ENCODE assay signal across 8 cellular contexts in genomic region chr1:16677552-16678423, GRCh38. TPM values are rescaled to one million over a fixed set of nuclear protein-coding genes. Genes with fewer than 3 reads are reported as not detected.
A peak's percentile ranks its signal among the peaks of the same experiment; 100 is the strongest.
DNase-seq lines count a peak whose midpoint lies in the region; ATAC-seq and TF ChIP-seq lines count a peak whose summit lies in the region.

No MANE protein-coding gene starts in this region.

- peaks cover 0 to 23% (median 12%) of the 10 kb centered on the region in 7 donors for H3K4me1 Mint-ChIP-seq in naive thymus-derived CD4-positive, alpha-beta T cell

- no peaks in the 10 kb centered on the region for H3K36me3 Mint-ChIP-seq in naive thymus-derived CD4-positive, alpha-beta T cell

- CTCF ChIA-PET in HEK293 (lab: Yijun Ruan, JAX): interaction anchor here (0.6 kb wide), 1 partner anchor 54 kb away, joined by 5 read pairs; no protein-coding TSS in a partner anchor
- CTCF ChIA-PET in naive thymus-derived CD4-positive, alpha-beta T cell (lab: Charles Lee): no interaction called here

- TF ChIP-seq CTCF in HEK293 (tag by site-specific recombination; IDR thresholded peaks at IDR 0.05) (no peak), choroid plexus epithelial cell (conservative IDR thresholded peaks at IDR 0.05; ENCODE audit: low read depth, low read length) (no peak)

- H3K4me3 Mint-ChIP-seq in naive thymus-derived CD4-positive, alpha-beta T cell: peak overlapping the region in 7 of 10 donors; percentile 7 to 77 (median 61)

- no peaks in the 10 kb centered on the region for H3K27me3 ChIP-seq in SJSA1 (replicated peaks)
- peaks cover 0 to 2% of the 10 kb centered on the region in 2 donors for H3K27me3 ChIP-seq in naive thymus-derived CD4-positive, alpha-beta T cell (ENCODE audit: control insufficient read depth in 2 of 2, insufficient read depth in 2 of 2, low read length in 2 of 2)

- ATAC-seq in naive thymus-derived CD4-positive, alpha-beta T cell: peak; percentile 53
- ATAC-seq in HG03342 (IDR thresholded peaks at IDR 0.05; ENCODE audit: unreplicated experiment): no peak
- ATAC-seq in HG03196 (IDR thresholded peaks at IDR 0.05; ENCODE audit: unreplicated experiment): no peak

- intact Hi-C loops in naive thymus-derived CD4-positive, alpha-beta T cell (cut with micrococcal nuclease): no loop called here

- peak; percentile 87 for DNase-seq in DMS 273 (lab: John Stamatoyannopoulos, UW; ENCODE audit: unreplicated experiment)
- peak; percentile 77 to 85 for DNase-seq in SJSA1 (ENCODE audit: low read depth in 1 of 2, low spot score in 2 of 2)
- DNase-seq in choroid plexus epithelial cell (ENCODE audit: low read depth): peak; percentile 61
- peak in 6 of 9 donors; percentile 31 to 61 (median 49) for DNase-seq in naive thymus-derived CD4-positive, alpha-beta T cell
- DNase-seq in activated gamma-delta T cell treated with Interleukin-2 at 50 U/mL for 16 hours: no peak

- no peaks in the 10 kb centered on the region for H3K9me3 ChIP-seq in HEK293 (ENCODE audit: control insufficient read depth, insufficient read depth, low read depth, low read length)
- no peaks in the 10 kb centered on the region for H3K9me3 ChIP-seq in SJSA1 (replicated peaks)
- no peaks in the 10 kb centered on the region for H3K9me3 ChIP-seq in naive thymus-derived CD4-positive, alpha-beta T cell (ENCODE audit: control insufficient read depth in 2 of 3, low read length in 3 of 3)

- peak overlapping the region in 7 of 9 donors; percentile 69 to 97 (median 88) for H3K27ac Mint-ChIP-seq in naive thymus-derived CD4-positive, alpha-beta T cell

- H3K4me3 ChIP-seq in HEK293 (ENCODE audit: low read depth, low read length) (no peak overlapping the region), SJSA1 (no peak overlapping the region), choroid plexus epithelial cell (ENCODE audit: low read depth, low read length) (no peak overlapping the region)
- no peak overlapping the region for H3K4me3 ChIP-seq in naive thymus-derived CD4-positive, alpha-beta T cell (ENCODE audit: low read length)

- H3K4me1 ChIP-seq in HEK293 (ENCODE audit: control insufficient read depth, insufficient read depth, low read length) (no peaks in the 10 kb centered on the region), SJSA1 (replicated peaks) (no peaks in the 10 kb centered on the region)
- H3K4me1 ChIP-seq in naive thymus-derived CD4-positive, alpha-beta T cell (ENCODE audit: control insufficient read depth in 2 of 2, insufficient read depth in 2 of 2, low read length in 2 of 2): peaks cover 0 to 14% of the 10 kb centered on the region in 2 donors

- H3K27ac ChIP-seq in HEK293 (ENCODE audit: extremely low read depth, low read depth, low read length) (no peak overlapping the region), SJSA1 (no peak overlapping the region)
- H3K27ac ChIP-seq in naive thymus-derived CD4-positive, alpha-beta T cell (ENCODE audit: low read depth, low read length): no peak overlapping the region

- H3K36me3 ChIP-seq in HEK293 (ENCODE audit: control insufficient read depth in 2 of 2, insufficient read depth in 1 of 2, low read length in 2 of 2) (no peaks in the 10 kb centered on the region), SJSA1 (no peaks in the 10 kb centered on the region)
- H3K36me3 ChIP-seq in naive thymus-derived CD4-positive, alpha-beta T cell (ENCODE audit: control insufficient read depth in 2 of 3, insufficient read depth in 3 of 3, low read length in 3 of 3): no peaks in the 10 kb centered on the region

- peaks cover 0 to 40% (median 13%) of the 10 kb centered on the region in 5 donors for H3K27me3 Mint-ChIP-seq in naive thymus-derived CD4-positive, alpha-beta T cell

- peaks cover 0 to 4% (median 0%) of the 10 kb centered on the region in 11 donors for H3K9me3 Mint-ChIP-seq in naive thymus-derived CD4-positive, alpha-beta T cell

- POLR2A ChIA-PET in HEK293 (lab: Yijun Ruan, JAX): no interaction called here
- POLR2A ChIA-PET in naive thymus-derived CD4-positive, alpha-beta T cell (lab: Charles Lee): no interaction called here

TF ChIP-seq in HEK293, 187 proteins besides CTCF, POLR2A, EP300 and RAD21 (continues in another document):
- TF ChIP-seq ZBTB20 (tag by site-specific recombination; IDR thresholded peaks at IDR 0.05): no peak
- peak; percentile 85 for TF ChIP-seq MYNN (tag by site-specific recombination; IDR thresholded peaks at IDR 0.05; ENCODE audit: borderline replicate concordance)
- no peak for TF ChIP-seq ZNF121 (tag by site-specific recombination; IDR thresholded peaks at IDR 0.05)
- TF ChIP-seq ZNF677 (tag by site-specific recombination; IDR thresholded peaks at IDR 0.05): no peak
- no peak for TF ChIP-seq ZNF623 (tag by site-specific recombination; IDR thresholded peaks at IDR 0.05)
- TF ChIP-seq HOXC10 (CRISPR knock-in tag; IDR thresholded peaks at IDR 0.05): no peak
- peak; percentile 76 for TF ChIP-seq KLF16 (tag by site-specific recombination; IDR thresholded peaks at IDR 0.05)
- no peak for TF ChIP-seq ZNF548 (tag by site-specific recombination; IDR thresholded peaks at IDR 0.05)
- TF ChIP-seq GLI4 (tag by site-specific recombination; IDR thresholded peaks at IDR 0.05): no peak
- no peak for TF ChIP-seq ZNF214 (tag by site-specific recombination; IDR thresholded peaks at IDR 0.05; ENCODE audit: borderline replicate concordance)
- TF ChIP-seq, protein P1, sequence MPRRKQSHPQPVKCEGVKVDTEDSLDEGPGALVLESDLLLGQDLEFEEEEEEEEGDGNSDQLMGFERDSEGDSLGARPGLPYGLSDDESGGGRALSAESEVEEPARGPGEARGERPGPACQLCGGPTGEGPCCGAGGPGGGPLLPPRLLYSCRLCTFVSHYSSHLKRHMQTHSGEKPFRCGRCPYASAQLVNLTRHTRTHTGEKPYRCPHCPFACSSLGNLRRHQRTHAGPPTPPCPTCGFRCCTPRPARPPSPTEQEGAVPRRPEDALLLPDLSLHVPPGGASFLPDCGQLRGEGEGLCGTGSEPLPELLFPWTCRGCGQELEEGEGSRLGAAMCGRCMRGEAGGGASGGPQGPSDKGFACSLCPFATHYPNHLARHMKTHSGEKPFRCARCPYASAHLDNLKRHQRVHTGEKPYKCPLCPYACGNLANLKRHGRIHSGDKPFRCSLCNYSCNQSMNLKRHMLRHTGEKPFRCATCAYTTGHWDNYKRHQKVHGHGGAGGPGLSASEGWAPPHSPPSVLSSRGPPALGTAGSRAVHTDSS (tag by site-specific recombination; IDR thresholded peaks at IDR 0.05): 0 out of 2 replicates have a peak, but pooled peaks have one; percentile 31
- TF ChIP-seq ZNF404 (tag by site-specific recombination; IDR thresholded peaks at IDR 0.05): no peak
- peak; percentile 50 for TF ChIP-seq ZBTB17 (tag by site-specific recombination; IDR thresholded peaks at IDR 0.05)
- peak; percentile 60 for TF ChIP-seq ZNF629 (tag by site-specific recombination; IDR thresholded peaks at IDR 0.05)
- no peak for TF ChIP-seq ZNF610 (tag by site-specific recombination; IDR thresholded peaks at IDR 0.05; ENCODE audit: borderline replicate concordance)
- peak; percentile 92 for TF ChIP-seq ZNF561 (tag by site-specific recombination; IDR thresholded peaks at IDR 0.05; ENCODE audit: borderline replicate concordance)
- TF ChIP-seq, protein P2, sequence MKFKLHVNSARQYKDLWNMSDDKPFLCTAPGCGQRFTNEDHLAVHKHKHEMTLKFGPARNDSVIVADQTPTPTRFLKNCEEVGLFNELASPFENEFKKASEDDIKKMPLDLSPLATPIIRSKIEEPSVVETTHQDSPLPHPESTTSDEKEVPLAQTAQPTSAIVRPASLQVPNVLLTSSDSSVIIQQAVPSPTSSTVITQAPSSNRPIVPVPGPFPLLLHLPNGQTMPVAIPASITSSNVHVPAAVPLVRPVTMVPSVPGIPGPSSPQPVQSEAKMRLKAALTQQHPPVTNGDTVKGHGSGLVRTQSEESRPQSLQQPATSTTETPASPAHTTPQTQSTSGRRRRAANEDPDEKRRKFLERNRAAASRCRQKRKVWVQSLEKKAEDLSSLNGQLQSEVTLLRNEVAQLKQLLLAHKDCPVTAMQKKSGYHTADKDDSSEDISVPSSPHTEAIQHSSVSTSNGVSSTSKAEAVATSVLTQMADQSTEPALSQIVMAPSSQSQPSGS (tag by site-specific recombination; IDR thresholded peaks at IDR 0.05; ENCODE audit: low read depth): no peak
- no peak for TF ChIP-seq ZNF658 (tag by site-specific recombination; IDR thresholded peaks at IDR 0.05)
- TF ChIP-seq ZNF488 (tag by site-specific recombination; IDR thresholded peaks at IDR 0.05): no peak
- no peak for TF ChIP-seq ZNF354C (tag by site-specific recombination; IDR thresholded peaks at IDR 0.05; ENCODE audit: borderline replicate concordance, low read depth)
- TF ChIP-seq SALL2 (tag by site-specific recombination; IDR thresholded peaks at IDR 0.05; ENCODE audit: borderline replicate concordance): no peak
- no peak for TF ChIP-seq ZNF10 (tag by site-specific recombination; IDR thresholded peaks at IDR 0.05)
- TF ChIP-seq, protein P3, sequence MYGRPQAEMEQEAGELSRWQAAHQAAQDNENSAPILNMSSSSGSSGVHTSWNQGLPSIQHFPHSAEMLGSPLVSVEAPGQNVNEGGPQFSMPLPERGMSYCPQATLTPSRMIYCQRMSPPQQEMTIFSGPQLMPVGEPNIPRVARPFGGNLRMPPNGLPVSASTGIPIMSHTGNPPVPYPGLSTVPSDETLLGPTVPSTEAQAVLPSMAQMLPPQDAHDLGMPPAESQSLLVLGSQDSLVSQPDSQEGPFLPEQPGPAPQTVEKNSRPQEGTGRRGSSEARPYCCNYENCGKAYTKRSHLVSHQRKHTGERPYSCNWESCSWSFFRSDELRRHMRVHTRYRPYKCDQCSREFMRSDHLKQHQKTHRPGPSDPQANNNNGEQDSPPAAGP (tag by site-specific recombination; IDR thresholded peaks at IDR 0.05): peak; percentile 72; the same call in 1 of the 2 replicates
- peak; percentile 76; the same call in 1 of the 2 replicates for TF ChIP-seq ZNF391 (tag by site-specific recombination; IDR thresholded peaks at IDR 0.05; ENCODE audit: borderline replicate concordance, low read depth)
- no peak for TF ChIP-seq ZNF292 (tag by site-specific recombination; IDR thresholded peaks at IDR 0.05; ENCODE audit: borderline replicate concordance, low read depth)
- no peak for TF ChIP-seq ZNF426 (tag by site-specific recombination; IDR thresholded peaks at IDR 0.05)

RNA-seq across cellular contexts. Expression of gene RNU1-3, which starts 11.0 kb away (rescaled TPM):
- total RNA-seq in SJSA1 (2014; rRNA removed; shearing (Covaris generic)): under 0.01 and 294 TPM in 2 replicates
- 1,000 to 10,000 TPM; 2,341 to 4,458 (median 3,337) TPM for total RNA-seq in naive thymus-derived CD4-positive, alpha-beta T cell
- not detected for polyA plus RNA-seq in naive thymus-derived CD4-positive, alpha-beta T cell
